1 cellular context compared by ENCODE assay signal in the genomic region with DNA sequence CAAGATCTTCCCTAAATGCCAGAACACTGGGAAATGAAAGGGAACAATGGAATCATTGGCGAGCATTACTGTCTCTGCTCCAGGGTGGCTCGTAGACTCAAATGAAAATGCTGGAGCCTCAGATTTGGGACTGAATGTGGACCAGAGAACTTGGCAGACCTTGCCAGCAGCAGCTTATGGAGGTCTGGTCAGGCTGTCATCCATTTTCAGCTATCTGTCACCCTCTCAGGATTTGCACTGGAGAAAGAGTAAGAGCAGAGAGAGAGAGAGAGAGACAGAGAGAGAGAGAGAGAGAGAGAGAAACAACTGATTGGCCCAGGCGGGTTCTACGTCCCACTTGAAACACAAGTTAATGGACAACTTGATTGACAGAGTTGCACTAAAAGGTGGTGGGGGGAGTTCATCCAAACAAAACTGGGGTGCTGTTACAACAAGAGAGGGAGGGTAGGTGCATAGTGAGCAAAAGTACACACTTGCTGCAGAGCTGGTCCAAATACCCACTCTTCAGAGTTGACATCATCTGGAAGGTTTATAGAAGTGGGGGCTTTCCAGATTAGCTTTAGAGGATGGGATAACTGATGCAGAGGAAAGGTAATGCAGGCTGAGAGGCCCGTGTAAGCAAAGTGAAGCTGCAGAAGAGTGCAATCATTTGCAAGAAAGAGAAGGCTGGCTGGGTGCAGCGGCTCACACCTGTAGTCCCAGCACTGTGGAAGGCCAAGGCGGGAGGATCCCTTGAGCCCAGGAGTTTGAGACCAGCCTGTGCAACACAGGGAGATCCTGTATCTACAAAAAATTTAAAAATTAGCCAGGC.
TF ChIP-seq lines count a peak whose summit lies in the region.

No MANE protein-coding gene starts in this region.

TF ChIP-seq in IMR-90, 13 proteins besides CTCF, POLR2A, EP300 and RAD21:
- TF ChIP-seq MXI1 (IDR thresholded peaks at IDR 0.05; ENCODE audit: borderline replicate concordance, low read depth, low read length): no peak
- TF ChIP-seq SMC3 (IDR thresholded peaks at IDR 0.05; ENCODE audit: low read depth, low read length): no peak
- no peak for TF ChIP-seq CHD1 (IDR thresholded peaks at IDR 0.05; ENCODE audit: low read depth, low read length)
- no peak for TF ChIP-seq RCOR1 (IDR thresholded peaks at IDR 0.05; ENCODE audit: insufficient replicate concordance, low read length)
- TF ChIP-seq FOS (IDR thresholded peaks at IDR 0.05; ENCODE audit: low read depth, low read length): no peak
- TF ChIP-seq NFE2L2 (IDR thresholded peaks at IDR 0.05; ENCODE audit: low read depth, low read length): no peak
- no peak for TF ChIP-seq BHLHE40 (IDR thresholded peaks at IDR 0.05; ENCODE audit: low read depth, low read length)
- no peak for TF ChIP-seq RFX5 (IDR thresholded peaks at IDR 0.05; ENCODE audit: low read depth, low read length)
- no peak for TF ChIP-seq MAZ (IDR thresholded peaks at IDR 0.05; ENCODE audit: borderline replicate concordance, low read depth, low read length)
- no peak for TF ChIP-seq USF2 (IDR thresholded peaks at IDR 0.05; ENCODE audit: low read depth, low read length)
- no peak for TF ChIP-seq ELK1 (IDR thresholded peaks at IDR 0.05; ENCODE audit: borderline replicate concordance, low read depth, low read length)
- TF ChIP-seq CEBPB (IDR thresholded peaks at IDR 0.05; ENCODE audit: low read depth, low read length): no peak
- no peak for TF ChIP-seq MAFK (IDR thresholded peaks at IDR 0.05; ENCODE audit: low read depth, low read length)
